ENCODE assay signal across 12 cellular contexts in genomic region chr10:61757525-61758397, GRCh38.
DNase-seq lines count a peak whose midpoint lies in the region; ATAC-seq and TF ChIP-seq lines count a peak whose summit lies in the region.
"Had no signal": no experiment of that assay in that cellular context is flagged by ENCODE, and none has a peak within 500 bp of the region (broad histone marks: within the 10 kb centered on the region; RNA-seq: fewer than 3 reads in every experiment).

No MANE protein-coding gene starts in this region.

- peaks cover 24% of the 10 kb centered on the region for H3K4me1 ChIP-seq in fibroblast of lung (ENCODE audit: control insufficient read depth, extremely low read depth, insufficient read depth, low read length)

- no peak for TF ChIP-seq CTCF in fibroblast of lung (conservative IDR thresholded peaks at IDR 0.05 in 1 of 2, IDR thresholded peaks at IDR 0.05 in 1 of 2; ENCODE audit: low read depth in 1 of 2, low read length in 2 of 2)

- H3K4me1 Mint-ChIP-seq in stimulated activated effector memory CD8-positive, alpha-beta T cell treated with anti-CD3 and anti-CD28 coated beads, Interleukin-12 subunit alpha, Interleukin-12 subunit beta, amount 100 ng/mL, for 72 hours, result no peaks in the 10 kb centered on the region

- no peaks in the 10 kb centered on the region for H3K9me3 Mint-ChIP-seq in stimulated activated effector memory CD8-positive, alpha-beta T cell treated with anti-CD3 and anti-CD28 coated beads, Interleukin-12 subunit alpha, Interleukin-12 subunit beta, amount 100 ng/mL, for 72 hours

- no peaks in the 10 kb centered on the region for H3K9me3 ChIP-seq in fibroblast of lung (ENCODE audit: control insufficient read depth, insufficient read depth, low read depth, low read length)

- H3K4me3 Mint-ChIP-seq in stimulated activated effector memory CD8-positive, alpha-beta T cell treated with anti-CD3 and anti-CD28 coated beads, Interleukin-12 subunit alpha, Interleukin-12 subunit beta, amount 100 ng/mL, for 72 hours, result no peak overlapping the region

- in situ Hi-C loops in SK-MEL-5 (cut with HindIII; ENCODE audit: low pct_unique_long_range_greater_than_20kb, low sequenced_read_pairs), result no loop called here

- H3K9ac ChIP-seq in fibroblast of lung (ENCODE audit: insufficient read depth, low read length), result no peak overlapping the region

- H3K36me3 ChIP-seq in fibroblast of lung (ENCODE audit: control insufficient read depth, insufficient read depth, low read length), result no peaks in the 10 kb centered on the region

- no peak overlapping the region for H2AFZ ChIP-seq in fibroblast of lung (ENCODE audit: low read length)

- peak overlapping the region; percentile 26 for H3K27ac ChIP-seq in fibroblast of lung (ENCODE audit: insufficient read depth, low read length)

- H3K27ac Mint-ChIP-seq in stimulated activated effector memory CD8-positive, alpha-beta T cell treated with anti-CD3 and anti-CD28 coated beads, Interleukin-12 subunit alpha, Interleukin-12 subunit beta, amount 100 ng/mL, for 72 hours, result no peak overlapping the region

- H3K36me3 Mint-ChIP-seq in stimulated activated effector memory CD8-positive, alpha-beta T cell treated with anti-CD3 and anti-CD28 coated beads, Interleukin-12 subunit alpha, Interleukin-12 subunit beta, amount 100 ng/mL, for 72 hours, result no peaks in the 10 kb centered on the region

- H4K20me1 ChIP-seq in fibroblast of lung (ENCODE audit: control insufficient read depth, extremely low read depth, insufficient read depth, low read length), result no peaks in the 10 kb centered on the region

- no peak overlapping the region for H3K4me3 ChIP-seq in fibroblast of lung (replicated peaks in 1 of 4; ENCODE audit: control extremely low read depth in 1 of 4, insufficient read depth in 1 of 4, low read depth in 3 of 4, low read length in 4 of 4)
- H3K4me3 ChIP-seq: lung had no signal

- H3K4me2 ChIP-seq in fibroblast of lung (ENCODE audit: extremely low read depth, insufficient read depth, low read length), result no peak overlapping the region

- DNase-seq in GDM1 (lab: John Stamatoyannopoulos, UW) (peak; percentile 38), SK-MEL-5 (ENCODE audit: low read depth, low spot score) (peak; percentile 55), fibroblast of lung (ENCODE audit: low read depth in 2 of 2) (peak; percentile 78 to 79), pulmonary artery endothelial cell (ENCODE audit: low read depth, low spot score) (peak; percentile 33), hippocampal formation (lab: John Stamatoyannopoulos, UW) (no peak)
- DNase-seq in activated CD8-positive, alpha-beta memory T cell treated with anti-CD3 and anti-CD28 coated beads for 24 hours, result no peak
- DNase-seq in stimulated activated effector memory CD8-positive, alpha-beta T cell treated with anti-CD3 and anti-CD28 coated beads, Interleukin-12 subunit alpha, Interleukin-12 subunit beta, amount 100 ng/mL, for 72 hours (ENCODE audit: low spot score in 2 of 2), result no peak
- DNase-seq: activated CD4-positive, alpha-beta T cell treated with anti-CD3 and anti-CD28 coated beads for 48 hours; NCI-H1417 treated with DMSO at 0.1 percent for 48 hours; right cardiac atrium had no signal

- no peaks in the 10 kb centered on the region for H3K27me3 ChIP-seq in fibroblast of lung (ENCODE audit: control insufficient read depth, insufficient read depth, low read length)

- no peak for ATAC-seq in stimulated activated effector memory CD8-positive, alpha-beta T cell treated with anti-CD3 and anti-CD28 coated beads, Interleukin-12 subunit alpha, Interleukin-12 subunit beta, amount 100 ng/mL, for 72 hours
- ATAC-seq in HG03565 (IDR thresholded peaks at IDR 0.05; ENCODE audit: unreplicated experiment), result no peak
- ATAC-seq: right cardiac atrium had no signal

- H3K79me2 ChIP-seq in fibroblast of lung (ENCODE audit: control insufficient read depth, insufficient read depth, low read length), result no peaks in the 10 kb centered on the region

Comparison
In these comparisons a context has a peak if more than half of its experiments do, and no peak if none do; other contexts are left out.
1. DNase-seq: peak in GDM1 (single experiment), SK-MEL-5 (single experiment), fibroblast of lung (2 of 2) and pulmonary artery endothelial cell (single experiment); none in activated CD8-positive, alpha-beta memory T cell treated with anti-CD3 and anti-CD28 coated beads for 24 hours (single experiment), stimulated activated effector memory CD8-positive, alpha-beta T cell treated with anti-CD3 and anti-CD28 coated beads, Interleukin-12 subunit alpha, Interleukin-12 subunit beta, amount 100 ng/mL, for 72 hours (0 of 2) and hippocampal formation (0 of 2).